In genomic region chr1:180282401-180282800, GRCh38 we compare ENCODE assay signal across 23 cellular contexts. TPM values are rescaled to one million over a fixed set of nuclear protein-coding genes. Genes with fewer than 3 reads are reported as not detected.
"Had no signal": no experiment of that assay in that cellular context is flagged by ENCODE, and none has a peak within 500 bp of the region (broad histone marks: within the 10 kb centered on the region; RNA-seq: fewer than 3 reads in every experiment).

No MANE protein-coding gene starts in this region.

- H3K27me3 Mint-ChIP-seq: memory B cell; naive B cell; stimulated activated naive CD8-positive, alpha-beta T cell treated with anti-CD3 and anti-CD28 coated beads, Interleukin-15, amount 100 ng/mL, for 72 hours had no signal

- ATAC-seq: activated naive CD4-positive, alpha-beta T cell treated with anti-CD3 and anti-CD28 coated beads, Interleukin-2, amount 50 U/mL, for 72 hours; gastrocnemius medialis; left cardiac atrium; stimulated activated naive CD8-positive, alpha-beta T cell treated with anti-CD3 and anti-CD28 coated beads, Interleukin-15, amount 100 ng/mL, for 72 hours; WTC11 had no signal

- H3K36me3 ChIP-seq: gastrocnemius medialis, right lobe of liver had no signal

- H3K4me1 ChIP-seq: esophagus muscularis mucosa, tibial artery had no signal

- H3K4me3 ChIP-seq: esophagus muscularis mucosa, gastrocnemius medialis, right lobe of liver, skin epidermis, tibial artery had no signal

- H3K27ac Mint-ChIP-seq: activated naive CD4-positive, alpha-beta T cell treated with anti-CD3 and anti-CD28 coated beads, Interleukin-2, amount 50 U/mL, for 72 hours; memory B cell; stimulated activated naive CD8-positive, alpha-beta T cell treated with anti-CD3 and anti-CD28 coated beads, Interleukin-15, amount 100 ng/mL, for 72 hours; WTC11 had no signal

- H3K27ac ChIP-seq: esophagus muscularis mucosa, gastrocnemius medialis, right lobe of liver, tibial artery had no signal

- FAIRE-seq: astrocyte, islet of Langerhans had no signal

- DNase-seq: activated gamma-delta T cell treated with Interleukin-2 at 50 U/mL for 16 hours; activated T-cell treated with anti-CD3 and anti-CD28 coated beads, Interleukin-2, amount 50 U/mL, for 1 hour; central memory CD4-positive, alpha-beta T cell; gastrocnemius medialis; head of caudate nucleus; hypothalamus; left cardiac atrium; naive B cell; posterior cingulate gyrus; right lobe of liver; stimulated activated CD4-positive, alpha-beta T cell treated with anti-CD3 and anti-CD28 coated beads, Interleukin-1b, Interleukin-23, amount 100 ng/mL, for 48 hours; stimulated activated naive CD8-positive, alpha-beta T cell treated with anti-CD3 and anti-CD28 coated beads, Interleukin-15, amount 100 ng/mL, for 72 hours; T1000; tibial artery had no signal

- H3K27me3 ChIP-seq: esophagus muscularis mucosa, gastrocnemius medialis, right lobe of liver, tibial artery had no signal

- H3K4me3 Mint-ChIP-seq: memory B cell; naive B cell; neural crest cell; stimulated activated naive CD8-positive, alpha-beta T cell treated with anti-CD3 and anti-CD28 coated beads, Interleukin-15, amount 100 ng/mL, for 72 hours; WTC11 had no signal

- H3K9me3 Mint-ChIP-seq: activated naive CD4-positive, alpha-beta T cell treated with anti-CD3 and anti-CD28 coated beads, Interleukin-2, amount 50 U/mL, for 72 hours; memory B cell; naive B cell; neural crest cell; stimulated activated naive CD8-positive, alpha-beta T cell treated with anti-CD3 and anti-CD28 coated beads, Interleukin-15, amount 100 ng/mL, for 72 hours; WTC11 had no signal

- H3K9me3 ChIP-seq: esophagus muscularis mucosa, gastrocnemius medialis, right lobe of liver, tibial artery had no signal

- H3K4me1 Mint-ChIP-seq: neural crest cell; stimulated activated naive CD8-positive, alpha-beta T cell treated with anti-CD3 and anti-CD28 coated beads, Interleukin-15, amount 100 ng/mL, for 72 hours had no signal

RNA-seq across cellular contexts. Expression of gene LHX4, which starts 52.3 kb away (rescaled TPM):
- total RNA-seq: activated naive CD4-positive, alpha-beta T cell treated with anti-CD3 and anti-CD28 coated beads, Interleukin-2, amount 50 U/mL, for 72 hours; esophagus muscularis mucosa; gastrocnemius medialis; left cardiac atrium; right lobe of liver; ureter had no signal
